In the genomic region with DNA sequence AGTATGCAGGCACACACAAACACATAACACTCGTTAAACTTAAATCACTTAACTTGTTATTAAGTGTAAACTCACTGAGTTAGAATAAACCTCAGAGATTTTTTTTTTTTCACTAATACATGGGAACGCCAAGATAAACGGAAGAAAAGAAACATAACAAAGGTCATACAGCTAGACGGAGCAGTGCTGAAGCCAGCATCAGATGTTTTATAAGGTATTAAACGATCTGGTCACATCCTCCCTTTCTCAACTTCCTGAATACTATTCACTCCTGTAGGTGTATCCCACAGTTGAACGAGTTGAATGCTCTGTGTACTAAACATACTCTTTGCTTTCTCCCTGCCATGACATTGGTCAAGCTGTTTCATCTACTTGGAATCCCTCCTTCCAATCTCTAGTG, we compare ENCODE assay signal across 23 cellular contexts.
"Had no signal": no experiment of that assay in that cellular context is flagged by ENCODE, and none has a peak within 500 bp of the region (broad histone marks: within the 10 kb centered on the region; RNA-seq: fewer than 3 reads in every experiment).

No MANE protein-coding gene starts in this region.

- H3K4me1 Mint-ChIP-seq: activated CD8-positive, alpha-beta memory T cell treated with anti-CD3 and anti-CD28 coated beads, Interleukin-2, amount 10 ng/mL, durations not matched to agents 7 days and 5 days; neural progenitor cell had no signal

- H3K27me3 Mint-ChIP-seq: activated B cell treated with CpG ODN at 0.5 μM for 24 hours; activated CD4-positive, alpha-beta memory T cell treated with anti-CD3 and anti-CD28 coated beads for 36 hours; activated CD8-positive, alpha-beta memory T cell treated with anti-CD3 and anti-CD28 coated beads, Interleukin-2, amount 10 ng/mL, durations not matched to agents 7 days and 5 days; brain had no signal

- DNase-seq: activated B cell treated with CpG ODN at 0.5 μM for 24 hours; activated CD4-positive, alpha-beta memory T cell treated with anti-CD3 and anti-CD28 coated beads for 36 hours; activated CD4-positive, alpha-beta T cell treated with anti-CD3 and anti-CD28 coated beads for 4 hours; activated CD8-positive, alpha-beta memory T cell treated with anti-CD3 and anti-CD28 coated beads, Interleukin-2, amount 10 ng/mL, durations not matched to agents 7 days and 5 days; anterior cingulate cortex; caudate nucleus; heart right ventricle; left cardiac atrium; ovary; right lobe of liver; SK-N-SH; stimulated activated CD4-positive, alpha-beta T cell treated with anti-CD3 and anti-CD28 coated beads, Interleukin-4, amount 100 ng/mL, for 24 hours; testis; upper lobe of left lung had no signal

- H3K9me3 Mint-ChIP-seq: stimulated activated effector memory CD8-positive, alpha-beta T cell treated with anti-CD3 and anti-CD28 coated beads, Interleukin-12 subunit alpha, Interleukin-12 subunit beta, amount 100 ng/mL, for 72 hours; T-helper 2 cell treated with Interferon-gamma antibody and Interleukin-4, amounts not matched to agents 5 μg/mL and 100 μg/mL, for 36 hours had no signal

- H3K27me3 ChIP-seq: gastroesophageal sphincter, heart right ventricle, neural progenitor cell, ovary, right lobe of liver, testis, upper lobe of left lung had no signal

- FAIRE-seq: colon, islet of Langerhans had no signal

- H3K9me3 ChIP-seq: gastroesophageal sphincter, ovary, right lobe of liver, testis, upper lobe of left lung had no signal

- H3K27ac ChIP-seq: heart right ventricle, neural progenitor cell, ovary, right lobe of liver, upper lobe of left lung had no signal

- H3K36me3 Mint-ChIP-seq: activated CD4-positive, alpha-beta memory T cell treated with anti-CD3 and anti-CD28 coated beads for 36 hours; activated CD8-positive, alpha-beta memory T cell treated with anti-CD3 and anti-CD28 coated beads, Interleukin-2, amount 10 ng/mL, durations not matched to agents 7 days and 5 days; stimulated activated effector memory CD8-positive, alpha-beta T cell treated with anti-CD3 and anti-CD28 coated beads, Interleukin-12 subunit alpha, Interleukin-12 subunit beta, amount 100 ng/mL, for 72 hours had no signal

- H3K9me2 ChIP-seq: SK-N-SH had no signal

- ATAC-seq: activated CD8-positive, alpha-beta memory T cell treated with anti-CD3 and anti-CD28 coated beads, Interleukin-2, amount 10 ng/mL, durations not matched to agents 7 days and 5 days; esophagus mucosa; gastroesophageal sphincter; heart right ventricle; left cardiac atrium; right lobe of liver; stimulated activated effector memory CD8-positive, alpha-beta T cell treated with anti-CD3 and anti-CD28 coated beads, Interleukin-12 subunit alpha, Interleukin-12 subunit beta, amount 100 ng/mL, for 72 hours had no signal

- H3K4me3 ChIP-seq: gastroesophageal sphincter, heart right ventricle, neural progenitor cell, ovary, right lobe of liver, smooth muscle cell, testis, upper lobe of left lung had no signal

- H3K4me2 ChIP-seq: neural progenitor cell, SK-N-SH, smooth muscle cell had no signal

- H3K27ac Mint-ChIP-seq: activated B cell treated with CpG ODN at 0.5 μM for 24 hours; activated CD4-positive, alpha-beta memory T cell treated with anti-CD3 and anti-CD28 coated beads for 36 hours; activated CD8-positive, alpha-beta memory T cell treated with anti-CD3 and anti-CD28 coated beads, Interleukin-2, amount 10 ng/mL, durations not matched to agents 7 days and 5 days; neural progenitor cell; stimulated activated effector memory CD8-positive, alpha-beta T cell treated with anti-CD3 and anti-CD28 coated beads, Interleukin-12 subunit alpha, Interleukin-12 subunit beta, amount 100 ng/mL, for 72 hours; T-helper 2 cell treated with Interferon-gamma antibody and Interleukin-4, amounts not matched to agents 5 μg/mL and 100 μg/mL, for 36 hours had no signal

- H2AFZ ChIP-seq: neural progenitor cell had no signal

- H3K9ac ChIP-seq: neural progenitor cell, SK-N-SH had no signal

- H3K4me3 Mint-ChIP-seq: activated B cell treated with CpG ODN at 0.5 μM for 24 hours; activated CD4-positive, alpha-beta memory T cell treated with anti-CD3 and anti-CD28 coated beads for 36 hours; activated CD8-positive, alpha-beta memory T cell treated with anti-CD3 and anti-CD28 coated beads, Interleukin-2, amount 10 ng/mL, durations not matched to agents 7 days and 5 days; brain; neural progenitor cell; stimulated activated effector memory CD8-positive, alpha-beta T cell treated with anti-CD3 and anti-CD28 coated beads, Interleukin-12 subunit alpha, Interleukin-12 subunit beta, amount 100 ng/mL, for 72 hours; T-helper 2 cell treated with Interferon-gamma antibody and Interleukin-4, amounts not matched to agents 5 μg/mL and 100 μg/mL, for 36 hours had no signal

- H3K4me1 ChIP-seq: heart right ventricle, neural progenitor cell, right lobe of liver, testis, upper lobe of left lung had no signal

- H3K36me3 ChIP-seq: neural progenitor cell, ovary, right lobe of liver, upper lobe of left lung had no signal
